11 cellular contexts compared by ENCODE assay signal in genomic region chr20:62728028-62728780, GRCh38. TPM values are rescaled to one million over a fixed set of nuclear protein-coding genes. Genes with fewer than 3 reads are reported as not detected.
DNase-seq lines count a peak whose midpoint lies in the region; ATAC-seq and TF ChIP-seq lines count a peak whose summit lies in the region.
"Had no signal": no experiment of that assay in that cellular context is flagged by ENCODE, and none has a peak within 500 bp of the region (broad histone marks: within the 10 kb centered on the region; RNA-seq: fewer than 3 reads in every experiment).

No MANE protein-coding gene starts in this region.

- H2BK15ac ChIP-seq in H9 (ENCODE audit: low read depth, low read length) = no peak overlapping the region

- no peak overlapping the region for H3K27ac ChIP-seq in H9 (ENCODE audit: insufficient read length, low read depth, low read length)
- H3K27ac ChIP-seq: cardiac muscle cell had no signal

- H2BK20ac ChIP-seq in H9 (ENCODE audit: low read depth, low read length, poor library complexity, severe bottlenecking) = no peak overlapping the region

- H3T11ph ChIP-seq in H9 (ENCODE audit: low read length) = no peak overlapping the region

- H3K18ac ChIP-seq in H9 (ENCODE audit: insufficient read length, low read depth, low read length) = no peak overlapping the region

- no peaks in the 10 kb centered on the region for H4K20me1 ChIP-seq in H9 (ENCODE audit: control insufficient read depth, insufficient read depth, insufficient read length)

- H3K4me1 ChIP-seq in H9 (ENCODE audit: insufficient read depth, low read length) = no peaks in the 10 kb centered on the region

- no peaks in the 10 kb centered on the region for H3K27me3 Mint-ChIP-seq in activated T-helper 17 cell treated with anti-CD3 and anti-CD28 coated beads, Interleukin-2, amount 50 U/mL, for 72 hours
- no peaks in the 10 kb centered on the region for H3K27me3 Mint-ChIP-seq in natural killer cell (ENCODE audit: low read depth in 2 of 2)
- H3K27me3 Mint-ChIP-seq in type B pancreatic cell = peaks cover 36% of the 10 kb centered on the region
- H3K27me3 Mint-ChIP-seq in H9 (ENCODE audit: low read depth) = peaks cover 21% of the 10 kb centered on the region

- peaks cover 3% of the 10 kb centered on the region for H3K4me1 Mint-ChIP-seq in activated T-helper 17 cell treated with anti-CD3 and anti-CD28 coated beads, Interleukin-2, amount 50 U/mL, for 72 hours
- peaks cover 5 to 11% of the 10 kb centered on the region in 2 donors for H3K4me1 Mint-ChIP-seq in natural killer cell
- H3K4me1 Mint-ChIP-seq in type B pancreatic cell (ENCODE audit: unreplicated experiment) = peaks cover 7% of the 10 kb centered on the region
- peaks cover 0 to 2% of the 10 kb centered on the region in 2 experiments; a peak in 1 of 4 replicates for H3K4me1 Mint-ChIP-seq in H9

- no peak overlapping the region for H3K4ac ChIP-seq in H9 (ENCODE audit: low read depth, low read length)

- H3K23ac ChIP-seq in H9 (ENCODE audit: insufficient read length, low read depth, low read length) = no peak overlapping the region

- H3K36me3 Mint-ChIP-seq in activated T-helper 17 cell treated with anti-CD3 and anti-CD28 coated beads, Interleukin-2, amount 50 U/mL, for 72 hours (ENCODE audit: low read depth) = no peaks in the 10 kb centered on the region
- H3K36me3 Mint-ChIP-seq in natural killer cell (no peaks in the 10 kb centered on the region), type B pancreatic cell (no peaks in the 10 kb centered on the region), H9 (ENCODE audit: insufficient read depth in 1 of 3, low read depth in 3 of 3) (no peaks in the 10 kb centered on the region)
- H3K36me3 Mint-ChIP-seq: stimulated activated memory B cell treated with anti-CD40 and anti-IgM and Interleukin-4, amounts not matched to agents 10 μg/mL and 1 μg/mL and 100 μg/mL, for 72 hours had no signal

- H3K9me3 Mint-ChIP-seq in activated T-helper 17 cell treated with anti-CD3 and anti-CD28 coated beads, Interleukin-2, amount 50 U/mL, for 72 hours = no peaks in the 10 kb centered on the region
- H3K9me3 Mint-ChIP-seq in natural killer cell = no peaks in the 10 kb centered on the region
- H3K9me3 Mint-ChIP-seq in type B pancreatic cell = no peaks in the 10 kb centered on the region
- H3K9me3 Mint-ChIP-seq in H9 = no peaks in the 10 kb centered on the region

- H3K79me1 ChIP-seq in H9 (ENCODE audit: insufficient read depth, low read depth, low read length, poor library complexity, severe bottlenecking) = no peaks in the 10 kb centered on the region

- no peaks in the 10 kb centered on the region for H3K9me3 ChIP-seq in H9 (ENCODE audit: control insufficient read depth, low read depth, low read length)

- TF ChIP-seq POLR2A in NB4 (IDR thresholded peaks at IDR 0.05; ENCODE audit: extremely low read depth, insufficient read length) = peak; percentile 44

- H3K56ac ChIP-seq in H9 (ENCODE audit: insufficient read length, low read depth, low read length) = no peak overlapping the region

- H3K14ac ChIP-seq in H9 (ENCODE audit: insufficient read depth, low read length) = no peak overlapping the region

- H2BK120ac ChIP-seq in H9 (ENCODE audit: low read depth, low read length, poor library complexity, severe bottlenecking) = no peak overlapping the region

- no peak overlapping the region for H4K8ac ChIP-seq in H9 (replicated peaks; ENCODE audit: insufficient read length, low read depth, low read length)

- DNase-seq in GF-D8 (lab: John Stamatoyannopoulos, UW) (peak; percentile 87), NB4 (ENCODE audit: low read depth) (peak; percentile 97), natural killer cell (no peak), type B pancreatic cell (ENCODE audit: extremely low spot score, unreplicated experiment) (no peak), H9 (no peak)
- DNase-seq in activated CD8-positive, alpha-beta memory T cell treated with anti-CD3 and anti-CD28 coated beads for 24 hours = no peak
- DNase-seq: NCI-H1105, NCI-H510A treated with DMSO at 0.1 percent for 48 hours had no signal

- H4K91ac ChIP-seq in H9 (ENCODE audit: insufficient read length, low read depth, low read length) = no peak overlapping the region

- no peaks in the 10 kb centered on the region for H3K79me2 ChIP-seq in H9 (ENCODE audit: insufficient read depth, low read length)

- no peaks in the 10 kb centered on the region for H3K23me2 ChIP-seq in H9 (ENCODE audit: insufficient read length, low read depth, low read length, poor library complexity, severe bottlenecking)

- no peak overlapping the region for H3K4me2 ChIP-seq in H9 (ENCODE audit: insufficient read depth, insufficient read length, low read length)

- H2AFZ ChIP-seq in H9 (ENCODE audit: low read length) = no peak overlapping the region

- peak overlapping the region; percentile 27 for H3K4me3 ChIP-seq in NB4 (ENCODE audit: low read depth, low read length)
- H3K4me3 ChIP-seq: cardiac muscle cell had no signal

- no peak overlapping the region for H2BK5ac ChIP-seq in H9 (ENCODE audit: insufficient read length, low read length)

- no peak overlapping the region for H4K5ac ChIP-seq in H9 (ENCODE audit: insufficient read length, low read depth, low read length)

- ATAC-seq in activated T-helper 17 cell treated with anti-CD3 and anti-CD28 coated beads, Interleukin-2, amount 50 U/mL, for 72 hours (replicated peaks) = no peak
- peak in 2 of 3 donors; percentile 58 to 63 for ATAC-seq in natural killer cell

- TF ChIP-seq CTCF in NB4 (IDR thresholded peaks at IDR 0.05; ENCODE audit: low read depth, low read length) (peak; percentile 3), natural killer cell (IDR thresholded peaks at IDR 0.05) (no peak), type B pancreatic cell (conservative IDR thresholded peaks at IDR 0.05) (no peak), H9 (conservative IDR thresholded peaks at IDR 0.05) (no peak)

- H3K27ac Mint-ChIP-seq in activated T-helper 17 cell treated with anti-CD3 and anti-CD28 coated beads, Interleukin-2, amount 50 U/mL, for 72 hours = no peak overlapping the region
- peak overlapping the region in 1 of 2 donors; percentile 35 for H3K27ac Mint-ChIP-seq in natural killer cell
- H3K27ac Mint-ChIP-seq in type B pancreatic cell = no peak overlapping the region
- no peak overlapping the region; a peak in 1 of 7 replicates for H3K27ac Mint-ChIP-seq in H9
- H3K27ac Mint-ChIP-seq: stimulated activated memory B cell treated with anti-CD40 and anti-IgM and Interleukin-4, amounts not matched to agents 10 μg/mL and 1 μg/mL and 100 μg/mL, for 72 hours had no signal

- H3K9ac ChIP-seq in H9 (ENCODE audit: extremely low read depth, insufficient read length, low read length) = no peak overlapping the region

- no peaks in the 10 kb centered on the region for H3K27me3 ChIP-seq in H9 (ENCODE audit: insufficient read depth, low read length)
- H3K27me3 ChIP-seq: cardiac muscle cell had no signal

- intact Hi-C loops in natural killer cell (cut with micrococcal nuclease) = no loop called here

- H2BK12ac ChIP-seq in H9 (ENCODE audit: insufficient read length, low read depth, low read length) = no peak overlapping the region

- no peak overlapping the region for H2AK5ac ChIP-seq in H9 (ENCODE audit: insufficient read length, low read length)

- no CpG with 5 or more reads among the region's 26 CpGs for WGBS in H9 (ENCODE audit: extremely low coverage, insufficient read length, low lambda C conversion rate)

- peak overlapping the region; percentile 44 for H3K4me3 Mint-ChIP-seq in activated T-helper 17 cell treated with anti-CD3 and anti-CD28 coated beads, Interleukin-2, amount 50 U/mL, for 72 hours
- H3K4me3 Mint-ChIP-seq in natural killer cell (peak overlapping the region; percentile 63), type B pancreatic cell (no peak overlapping the region), H9 (no peak overlapping the region)
- H3K4me3 Mint-ChIP-seq: stimulated activated memory B cell treated with anti-CD40 and anti-IgM and Interleukin-4, amounts not matched to agents 10 μg/mL and 1 μg/mL and 100 μg/mL, for 72 hours had no signal

RNA-seq across cellular contexts. Expression of gene NTSR1, which starts 19.6 kb away (rescaled TPM):
- not detected for total RNA-seq in activated T-helper 17 cell treated with anti-CD3 and anti-CD28 coated beads, Interleukin-2, amount 50 U/mL, for 72 hours
- total RNA-seq in natural killer cell (under 1 TPM in 2 of 3 donors, not detected in 1; 0.11 to 0.45 TPM), type B pancreatic cell (ENCODE audit: low replicate concordance) (0.24 TPM in 1 of 2 replicates, not detected in the other), H9 (2021) (0.07 and 0.11 TPM in 2 replicates)

Comparison
In these comparisons a context has a peak if more than half of its experiments do, and no peak if none do; other contexts are left out.
1. DNase-seq: peak in GF-D8 (single experiment) and NB4 (single experiment); none in natural killer cell (single experiment), type B pancreatic cell (single experiment), activated CD8-positive, alpha-beta memory T cell treated with anti-CD3 and anti-CD28 coated beads for 24 hours (single experiment) and H9 (single experiment).
2. H3K4me3 Mint-ChIP-seq: peak in activated T-helper 17 cell treated with anti-CD3 and anti-CD28 coated beads, Interleukin-2, amount 50 U/mL, for 72 hours (single experiment) and natural killer cell (single experiment); none in type B pancreatic cell (single experiment) and H9 (0 of 2).